ENCODE assay signal across 8 cellular contexts in genomic region chr17:50152736-50153135, GRCh38. TPM values are rescaled to one million over a fixed set of nuclear protein-coding genes. Genes with fewer than 3 reads are reported as not detected.
A peak's percentile ranks its signal among the peaks of the same experiment; 100 is the strongest.
DNase-seq lines count a peak whose midpoint lies in the region; ATAC-seq and TF ChIP-seq lines count a peak whose summit lies in the region.

No MANE protein-coding gene starts in this region.

- H3K36me3 ChIP-seq in heart left ventricle: no peaks in the 10 kb centered on the region

- intact Hi-C loops in heart left ventricle (cut with DNase I): loop anchor here in 1 of 10 donors (5.0 kb wide), 1 partner anchor 55 kb away; the partner anchor contains the start of gene PDK2
- intact Hi-C loops in left ventricle myocardium superior (cut with micrococcal nuclease): no loop called here
- intact Hi-C loops in CD14-positive monocyte (cut with micrococcal nuclease): no loop called here

- no peaks in the 10 kb centered on the region for H3K27me3 ChIP-seq in heart left ventricle

- H3K4me3 Mint-ChIP-seq in chondrocyte (ENCODE audit: unreplicated experiment): no peak overlapping the region
- peak overlapping the region in 2 of 3 experiments; percentile 92 to 99 for H3K4me3 Mint-ChIP-seq in nephron
- H3K4me3 Mint-ChIP-seq in CD14-positive monocyte: peak overlapping the region in 1 of 2 donors; percentile 92

- H3K4me1 Mint-ChIP-seq in chondrocyte (ENCODE audit: low read depth): peaks cover 26% of the 10 kb centered on the region
- peaks cover 26% of the 10 kb centered on the region for H3K4me1 Mint-ChIP-seq in nephron
- H3K4me1 Mint-ChIP-seq in CD14-positive monocyte: peaks cover 41% of the 10 kb centered on the region

- no peaks in the 10 kb centered on the region for H3K9me3 Mint-ChIP-seq in chondrocyte (ENCODE audit: low read depth)
- H3K9me3 Mint-ChIP-seq in nephron: no peaks in the 10 kb centered on the region
- H3K9me3 Mint-ChIP-seq in CD14-positive monocyte: peaks cover 0 to 1% (median 0%) of the 10 kb centered on the region in 7 donors

- peak overlapping the region; percentile 83 to 99 (median 96) for H3K27ac ChIP-seq in heart left ventricle

- H3K4me3 ChIP-seq in heart left ventricle: peak overlapping the region in 8 of 12 donors; percentile 61 to 98 (median 96)

- WGBS in heart left ventricle, 4 donors: 58 to 80% (median 67%) methylated on average over 4 to 7 of the region's 7 CpGs

- TF ChIP-seq CTCF in heart left ventricle (IDR thresholded peaks at IDR 0.05) (no peak), chondrocyte (IDR thresholded peaks at IDR 0.05) (no peak), nephron (IDR thresholded peaks at IDR 0.05; ENCODE audit: unreplicated experiment in 3 of 3) (no peak), GM13977 (IDR thresholded peaks at IDR 0.05; ENCODE audit: extremely low read depth, insufficient read depth, missing control alignments) (no peak), CD14-positive monocyte (IDR thresholded peaks at IDR 0.05) (no peak)

- ATAC-seq in heart left ventricle (no peak), left ventricle myocardium superior (no peak), GM21447 (IDR thresholded peaks at IDR 0.05; ENCODE audit: unreplicated experiment) (no peak)

- H3K27ac Mint-ChIP-seq in chondrocyte (ENCODE audit: unreplicated experiment) (peak overlapping the region; percentile 94), nephron (peak overlapping the region; percentile 96 to 99 (median 99)), CD14-positive monocyte (peak overlapping the region in 1 of 7 donors; percentile 97)

- peaks cover 0 to 64% (median 50%) of the 10 kb centered on the region in 12 donors for H3K4me1 ChIP-seq in heart left ventricle

- in situ Hi-C loops in GM13977 (cut with MboI; ENCODE audit: low pct_unique_long_range_greater_than_20kb, low sequenced_read_pairs, unreplicated experiment): no loop called here

- H3K36me3 Mint-ChIP-seq in chondrocyte (ENCODE audit: low read depth): no peaks in the 10 kb centered on the region
- no peaks in the 10 kb centered on the region for H3K36me3 Mint-ChIP-seq in nephron (ENCODE audit: low read depth)
- no peaks in the 10 kb centered on the region for H3K36me3 Mint-ChIP-seq in CD14-positive monocyte

- H3K27me3 Mint-ChIP-seq in chondrocyte (ENCODE audit: low read depth): no peaks in the 10 kb centered on the region
- H3K27me3 Mint-ChIP-seq in nephron (ENCODE audit: low read depth): peaks cover 4% of the 10 kb centered on the region
- H3K27me3 Mint-ChIP-seq in CD14-positive monocyte (ENCODE audit: low read depth in 3 of 3): peaks cover 2 to 4% (median 2%) of the 10 kb centered on the region in 3 donors

- no peak for TF ChIP-seq POLR2A in heart left ventricle (IDR thresholded peaks at IDR 0.05)

- H3K9me3 ChIP-seq in heart left ventricle: no peaks in the 10 kb centered on the region

- DNase-seq in heart left ventricle (peak in 1 of 5 donors; percentile 18), left ventricle myocardium superior (no peak), chondrocyte (ENCODE audit: low spot score) (no peak), GM13977 (ENCODE audit: low spot score) (no peak), CD14-positive monocyte (ENCODE audit: low spot score) (no peak), 8988T (no peak)

RNA-seq across cellular contexts. Expression of gene PPP1R9B, which starts 2.3 kb away (rescaled TPM):
- total RNA-seq in heart left ventricle (10 to 100 TPM; 17.0 to 55.9 (median 31.3) TPM), left ventricle myocardium superior (37.6 TPM), chondrocyte (75.4 to 84.2 TPM (median 79.3 TPM) in 3 replicates)
- polyA plus RNA-seq in heart left ventricle (10 to 100 TPM; 30.4 to 33.4 TPM), CD14-positive monocyte (1 to 10 TPM in 1 of 2 donors, under 1 TPM in 1; 0.61 to 1.3 TPM)

RNA-seq across cellular contexts. Expression of gene SGCA, which starts 13.1 kb away (rescaled TPM):
- 100 to 1,000 TPM; 110 to 224 (median 151) TPM for total RNA-seq in heart left ventricle
- polyA plus RNA-seq in heart left ventricle: 100 to 1,000 TPM in 1 of 2 donors, 10 to 100 TPM in 1; 96.5 to 225 TPM
- 155 TPM for total RNA-seq in left ventricle myocardium superior
- total RNA-seq in chondrocyte: 0.85 to 5.5 TPM (median 1.3 TPM) in 3 replicates
- under 1 TPM; 0.53 to 0.89 TPM for polyA plus RNA-seq in CD14-positive monocyte

RNA-seq across cellular contexts. Expression of gene SAMD14, which starts 22.8 kb away (rescaled TPM):
- 1 to 10 TPM in 7 of 9 donors, under 1 TPM in 2; 0.44 to 3.9 (median 1.2) TPM for total RNA-seq in heart left ventricle
- 1 to 10 TPM in 1 of 2 donors, under 1 TPM in 1; 0.72 to 2.8 TPM for polyA plus RNA-seq in heart left ventricle
- total RNA-seq in left ventricle myocardium superior: 1.2 TPM
- total RNA-seq in chondrocyte: 26.0 to 29.4 TPM (median 27.6 TPM) in 3 replicates
- polyA plus RNA-seq in CD14-positive monocyte: not detected

RNA-seq across cellular contexts. Expression of gene COL1A1, which starts 48.7 kb away (rescaled TPM):
- total RNA-seq in heart left ventricle: 100 to 1,000 TPM in 3 of 9 donors, 10 to 100 TPM in 6; 10.2 to 897 (median 55.4) TPM
- 100 to 1,000 TPM in 1 of 2 donors, 10 to 100 TPM in 1; 17.2 to 109 TPM for polyA plus RNA-seq in heart left ventricle
- 26.8 TPM for total RNA-seq in left ventricle myocardium superior
- 34,852 to 36,120 TPM (median 35,333 TPM) in 3 replicates for total RNA-seq in chondrocyte
- polyA plus RNA-seq in CD14-positive monocyte: not detected

RNA-seq across cellular contexts. Expression of gene PDK2, which starts 57.6 kb away (rescaled TPM):
- total RNA-seq in heart left ventricle: 100 to 1,000 TPM; 142 to 490 (median 200) TPM
- 100 to 1,000 TPM; 125 to 173 TPM for polyA plus RNA-seq in heart left ventricle
- 277 TPM for total RNA-seq in left ventricle myocardium superior
- total RNA-seq in chondrocyte: 28.9 to 38.0 TPM (median 31.1 TPM) in 3 replicates
- 10 to 100 TPM; 15.9 to 23.4 TPM for polyA plus RNA-seq in CD14-positive monocyte

Comparison
In these comparisons a context has a peak if more than half of its experiments do, and no peak if none do; other contexts are left out.
1. RNA of gene SGCA, which starts 13.1 kb away (total RNA-seq): 155 TPM in left ventricle myocardium superior (single experiment) and 110 to 224 TPM in heart left ventricle; 0.85 to 5.5 TPM in chondrocyte; every median in the first group is over 10 times any median in the second.